Comparison of ENCODE assay signal across 1 cellular context in genomic region chr12:108618953-108619274, GRCh38.
TF ChIP-seq lines count a peak whose summit lies in the region.

No MANE protein-coding gene starts in this region.

TF ChIP-seq in HEK293, 187 proteins besides CTCF, POLR2A, EP300 and RAD21:
- TF ChIP-seq PRDM10 (tag by site-specific recombination; IDR thresholded peaks at IDR 0.05) = peak; percentile 20
TF ChIP-seq in HEK293: peak in this region for 1; not testable (repeated sequence) for 186.
